In genomic region chr2:101114268-101114783, GRCh38 we compare ENCODE assay signal across 11 cellular contexts. TPM values are rescaled to one million over a fixed set of nuclear protein-coding genes. Genes with fewer than 3 reads are reported as not detected.
DNase-seq lines count a peak whose midpoint lies in the region; ATAC-seq and TF ChIP-seq lines count a peak whose summit lies in the region.
"Had no signal": no experiment of that assay in that cellular context is flagged by ENCODE, and none has a peak within 500 bp of the region (broad histone marks: within the 10 kb centered on the region; RNA-seq: fewer than 3 reads in every experiment).

No MANE protein-coding gene starts in this region.

- H3K27me3 ChIP-seq in BE2C (no peaks in the 10 kb centered on the region), HL-60 (ENCODE audit: insufficient read depth, poor library complexity, severe bottlenecking) (no peaks in the 10 kb centered on the region)

- TF ChIP-seq CTCF in BE2C (IDR thresholded peaks at IDR 0.05; ENCODE audit: low read depth, low read length) (no peak), HL-60 (IDR thresholded peaks at IDR 0.05; ENCODE audit: insufficient read depth, low read length) (no peak), natural killer cell (IDR thresholded peaks at IDR 0.05) (no peak)

- H3K27me3 Mint-ChIP-seq in memory B cell: no peaks in the 10 kb centered on the region
- peaks cover 26 to 45% of the 10 kb centered on the region in 2 donors for H3K27me3 Mint-ChIP-seq in natural killer cell (ENCODE audit: low read depth in 2 of 2)

- H3K36me3 Mint-ChIP-seq in memory B cell (no peaks in the 10 kb centered on the region), natural killer cell (no peaks in the 10 kb centered on the region)

- H3K9me3 Mint-ChIP-seq in memory B cell (no peaks in the 10 kb centered on the region), natural killer cell (no peaks in the 10 kb centered on the region)

- no peak for ATAC-seq in memory B cell (ENCODE audit: low read depth)
- no peak for ATAC-seq in GM18870 (IDR thresholded peaks at IDR 0.05; ENCODE audit: unreplicated experiment)
- ATAC-seq in natural killer cell: no peak
- ATAC-seq in GM18502 (IDR thresholded peaks at IDR 0.05; ENCODE audit: poor library complexity, unreplicated experiment): no peak

- H3K27ac Mint-ChIP-seq in memory B cell: no peak overlapping the region
- no peak overlapping the region for H3K27ac Mint-ChIP-seq in natural killer cell

- DNase-seq in BE2C: no peak
- DNase-seq in HL-60 (ENCODE audit: low read depth in 1 of 2, low spot score in 1 of 2): no peak
- DNase-seq in SK-N-MC (ENCODE audit: low read depth, low spot score): no peak
- no peak for DNase-seq in memory B cell (ENCODE audit: low spot score in 2 of 2)
- DNase-seq in central memory CD4-positive, alpha-beta T cell: no peak
- DNase-seq in natural killer cell: no peak
- DNase-seq: activated naive CD4-positive, alpha-beta T cell; caudate nucleus had no signal

- peaks cover 12% of the 10 kb centered on the region for H3K4me1 ChIP-seq in BE2C

- H3K4me3 ChIP-seq in BE2C (ENCODE audit: low read depth, low read length): peak overlapping the region; percentile 39
- H3K4me3 ChIP-seq in HL-60 (replicated peaks; ENCODE audit: insufficient read depth, low read length): no peak overlapping the region
- peak overlapping the region; percentile 75 for H3K4me3 ChIP-seq in SK-N-MC
- H3K4me3 ChIP-seq: lung had no signal

- H3K27ac ChIP-seq in HL-60 (replicated peaks): peak overlapping the region; percentile 66
- H3K27ac ChIP-seq in SK-N-MC: peak overlapping the region; percentile 94

- H3K4me3 Mint-ChIP-seq in memory B cell: peak overlapping the region; percentile 62
- no peak overlapping the region for H3K4me3 Mint-ChIP-seq in natural killer cell

- H3K36me3 ChIP-seq in BE2C: no peaks in the 10 kb centered on the region
- H3K36me3 ChIP-seq in SK-N-MC (ENCODE audit: insufficient read depth, low read length): no peaks in the 10 kb centered on the region

- intact Hi-C loops in natural killer cell (cut with micrococcal nuclease): no loop called here

- H3K9ac ChIP-seq in SK-N-MC (ENCODE audit: insufficient read length): peak overlapping the region; percentile 2

- H3K9me3 ChIP-seq in BE2C (no peaks in the 10 kb centered on the region), SK-N-MC (ENCODE audit: low read depth, low read length) (no peaks in the 10 kb centered on the region)

- H3K4me1 Mint-ChIP-seq in memory B cell (peaks cover 14% of the 10 kb centered on the region), natural killer cell (peaks cover 20 to 22% of the 10 kb centered on the region in 2 donors)

RNA-seq across cellular contexts. Expression of gene TBC1D8, which starts 36.9 kb away (rescaled TPM):
- polyA plus RNA-seq in BE2C (2012; ENCODE audit: insufficient read depth, insufficient read length, low read depth): 14.0 TPM
- total RNA-seq in natural killer cell: 1 to 10 TPM; 2.2 to 8.7 (median 5.1) TPM
